ENCODE assay signal across 14 cellular contexts in the genomic region with DNA sequence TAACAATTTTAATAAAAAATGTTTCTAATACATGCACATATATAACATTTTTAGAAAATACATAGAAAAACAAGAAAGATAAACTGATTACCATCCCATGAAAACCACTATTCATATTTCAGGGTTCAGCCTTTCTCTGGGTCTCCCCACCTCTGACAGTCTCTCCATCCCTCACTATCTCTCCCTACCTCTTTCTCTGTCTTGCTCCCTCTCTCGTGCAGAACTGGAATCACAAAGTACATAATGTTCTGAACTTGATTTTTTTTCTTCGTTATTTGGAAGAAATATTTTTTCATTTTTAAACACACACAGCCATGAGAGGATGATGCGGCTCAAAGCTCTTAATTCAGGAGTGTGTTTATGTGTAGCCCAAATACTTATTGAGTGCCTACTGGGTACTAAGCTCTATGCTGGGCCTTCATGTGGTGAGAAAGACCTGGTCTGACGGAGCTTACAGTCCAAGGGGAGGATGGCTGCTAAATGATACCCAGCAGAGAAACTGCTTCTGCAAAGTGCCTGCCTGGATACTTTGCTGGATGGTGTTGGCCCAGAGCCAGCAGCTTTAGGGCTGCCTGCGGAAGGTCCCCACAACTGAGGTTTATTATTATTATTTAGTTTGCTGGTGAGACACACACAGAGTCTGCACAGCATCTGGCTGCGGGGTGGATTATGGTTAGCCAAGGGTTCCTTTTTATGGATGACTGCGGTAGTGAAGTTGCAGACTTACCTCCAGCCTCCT. TPM values are rescaled to one million over a fixed set of nuclear protein-coding genes. Genes with fewer than 3 reads are reported as not detected.
DNase-seq lines count a peak whose midpoint lies in the region; ATAC-seq and TF ChIP-seq lines count a peak whose summit lies in the region.
"Had no signal": no experiment of that assay in that cellular context is flagged by ENCODE, and none has a peak within 500 bp of the region (broad histone marks: within the 10 kb centered on the region; RNA-seq: fewer than 3 reads in every experiment).

No MANE protein-coding gene starts in this region.

- no peak overlapping the region for H4K5ac ChIP-seq in H9 (ENCODE audit: insufficient read length, low read depth, low read length)

- no peak overlapping the region for H2BK15ac ChIP-seq in H9 (ENCODE audit: low read depth, low read length)

- H3K27me3 ChIP-seq in H9 (ENCODE audit: insufficient read depth, low read length) (no peaks in the 10 kb centered on the region), PC-9 (ENCODE audit: insufficient read depth, low read depth) (peaks cover 96% of the 10 kb centered on the region), dorsolateral prefrontal cortex (no peaks in the 10 kb centered on the region)

- H2AFZ ChIP-seq in H9 (ENCODE audit: low read length) (no peak overlapping the region), PC-9 (no peak overlapping the region)

- POLR2A ChIA-PET in PC-9 (lab: Charles Lee; ENCODE audit: unreplicated experiment): no interaction called here

- H2AK5ac ChIP-seq in H9 (ENCODE audit: insufficient read length, low read length): no peak overlapping the region

- H4K91ac ChIP-seq in H9 (ENCODE audit: insufficient read length, low read depth, low read length): no peak overlapping the region

- H2BK5ac ChIP-seq in H9 (ENCODE audit: insufficient read length, low read length): no peak overlapping the region

- no TSS peak for BruUV-seq in PC-9 (replicated peaks; lab: Mats Ljungman, UMichigan)

- no peak overlapping the region for H2BK120ac ChIP-seq in H9 (ENCODE audit: low read depth, low read length, poor library complexity, severe bottlenecking)

- H3K36me3 Mint-ChIP-seq in H9 (ENCODE audit: insufficient read depth in 1 of 3, low read depth in 3 of 3): no peaks in the 10 kb centered on the region; a peak in 2 of 7 replicates
- H3K36me3 Mint-ChIP-seq: activated naive CD8-positive, alpha-beta T cell treated with anti-CD3 and anti-CD28 coated beads for 36 hours; memory B cell had no signal

- ATAC-seq in HG03159 (IDR thresholded peaks at IDR 0.05; ENCODE audit: unreplicated experiment): no peak
- ATAC-seq: activated CD4-positive, CD25-positive, alpha-beta regulatory T cell treated with anti-CD3 and anti-CD28 coated beads, Interleukin-2, amount 50 U/mL, for 24 hours had no signal

- H3K27ac Mint-ChIP-seq in H9: no peak overlapping the region; a peak in 1 of 7 replicates
- H3K27ac Mint-ChIP-seq: activated naive CD8-positive, alpha-beta T cell treated with anti-CD3 and anti-CD28 coated beads for 36 hours; memory B cell had no signal

- no peaks in the 10 kb centered on the region for H3F3A ChIP-seq in PC-9 (ENCODE audit: insufficient read depth, low read depth)

- H3K56ac ChIP-seq in H9 (ENCODE audit: insufficient read length, low read depth, low read length): no peak overlapping the region

- H3K79me1 ChIP-seq in H9 (ENCODE audit: insufficient read depth, low read depth, low read length, poor library complexity, severe bottlenecking): no peaks in the 10 kb centered on the region

- CTCF ChIA-PET in PC-9 (lab: Charles Lee): no interaction called here

- H3K4me2 ChIP-seq in H9 (ENCODE audit: insufficient read depth, insufficient read length, low read length) (no peak overlapping the region), PC-9 (no peak overlapping the region)

- H3K36me3 ChIP-seq in PC-9 (ENCODE audit: low read depth): no peaks in the 10 kb centered on the region

- no peak overlapping the region for H3T11ph ChIP-seq in H9 (ENCODE audit: low read length)

- TF ChIP-seq CTCF in C4-2B (conservative IDR thresholded peaks at IDR 0.05) (peak; percentile 41), H9 (conservative IDR thresholded peaks at IDR 0.05) (peak; percentile 29; the same call in 1 of the 3 replicates), PC-9 (conservative IDR thresholded peaks at IDR 0.05) (peak; percentile 43; the same call in 1 of the 2 replicates), fibroblast of villous mesenchyme (IDR thresholded peaks at IDR 0.05; ENCODE audit: insufficient read depth, low read depth, low read length) (peak; percentile 23), dorsolateral prefrontal cortex (IDR thresholded peaks at IDR 0.05 in 54 of 56, conservative IDR thresholded peaks at IDR 0.05 in 2 of 56; ENCODE audit: low read depth in 1 of 56, partially characterized antibody in 56 of 56) (peak in 15 of 56 donors; percentile 7 to 38 (median 15))

- H3K4me3 Mint-ChIP-seq in H9: no peak overlapping the region
- H3K4me3 Mint-ChIP-seq: activated naive CD8-positive, alpha-beta T cell treated with anti-CD3 and anti-CD28 coated beads for 36 hours; memory B cell had no signal

- peaks cover 2 to 6% of the 10 kb centered on the region in 2 experiments; a peak in 2 of 4 replicates for H3K4me1 Mint-ChIP-seq in H9

- H3K9me2 ChIP-seq in PC-9 (ENCODE audit: insufficient read depth): no peaks in the 10 kb centered on the region

- intact Hi-C loops in PC-9 (cut with micrococcal nuclease; ENCODE audit: unreplicated experiment) (no loop called here), dorsolateral prefrontal cortex (cut with DNase I) (no loop called here)

- H3K79me2 ChIP-seq in H9 (ENCODE audit: insufficient read depth, low read length) (no peaks in the 10 kb centered on the region), PC-9 (ENCODE audit: low read depth) (no peaks in the 10 kb centered on the region)

- H3K4ac ChIP-seq in H9 (ENCODE audit: low read depth, low read length): no peak overlapping the region

- no peaks in the 10 kb centered on the region for H3K23me2 ChIP-seq in H9 (ENCODE audit: insufficient read length, low read depth, low read length, poor library complexity, severe bottlenecking)

- H3K18ac ChIP-seq in H9 (ENCODE audit: insufficient read length, low read depth, low read length): no peak overlapping the region

- no CpG with 5 or more reads among the region's 7 CpGs for WGBS in H9 (ENCODE audit: extremely low coverage, insufficient read length, low lambda C conversion rate)

- H3K9me3 ChIP-seq in H9 (ENCODE audit: control insufficient read depth, low read depth, low read length) (no peaks in the 10 kb centered on the region), PC-9 (ENCODE audit: insufficient read depth, low read depth) (no peaks in the 10 kb centered on the region)

- H3K23ac ChIP-seq in H9 (ENCODE audit: insufficient read length, low read depth, low read length): no peak overlapping the region

- no peak overlapping the region for H3K9ac ChIP-seq in H9 (ENCODE audit: extremely low read depth, insufficient read length, low read length)

- no peak for DNase-seq in H9
- DNase-seq in PC-9: no peak
- DNase-seq in fibroblast of villous mesenchyme (ENCODE audit: low read depth): peak; percentile 4
- no peak for DNase-seq in activated CD8-positive, alpha-beta memory T cell treated with anti-CD3 and anti-CD28 coated beads, Interleukin-2, amount 50 U/mL, for 48 hours
- DNase-seq in GOT3 (lab: John Stamatoyannopoulos, UW): no peak
- no peak for DNase-seq in dorsolateral prefrontal cortex
- DNase-seq: activated naive CD8-positive, alpha-beta T cell treated with anti-CD3 and anti-CD28 coated beads for 36 hours; KBM-7; NCI-H2029 treated with DMSO at 0.1 percent for 48 hours; nucleus accumbens had no signal

- no peak overlapping the region for H3K27ac ChIP-seq in C4-2B
- H3K27ac ChIP-seq in H9 (ENCODE audit: insufficient read length, low read depth, low read length): no peak overlapping the region
- no peak overlapping the region for H3K27ac ChIP-seq in PC-9
- H3K27ac ChIP-seq in dorsolateral prefrontal cortex: peak overlapping the region in 1 of 59 donors; percentile 4

- H3K4me1 ChIP-seq in H9 (ENCODE audit: insufficient read depth, low read length): no peaks in the 10 kb centered on the region; the same call in 1 of the 2 replicates
- no peaks in the 10 kb centered on the region for H3K4me1 ChIP-seq in PC-9 (replicated peaks; ENCODE audit: insufficient read depth)

- H3K4me3 ChIP-seq in PC-9 (no peak overlapping the region), fibroblast of villous mesenchyme (ENCODE audit: low read depth, low read length) (no peak overlapping the region), dorsolateral prefrontal cortex (no peak overlapping the region)

- no peak overlapping the region for H3K14ac ChIP-seq in H9 (ENCODE audit: insufficient read depth, low read length)

- H3K27me3 Mint-ChIP-seq in H9 (ENCODE audit: low read depth): no peaks in the 10 kb centered on the region; the same call in none of the 2 replicates
- H3K27me3 Mint-ChIP-seq: activated naive CD8-positive, alpha-beta T cell treated with anti-CD3 and anti-CD28 coated beads for 36 hours had no signal

- no peak overlapping the region for H2BK12ac ChIP-seq in H9 (ENCODE audit: insufficient read length, low read depth, low read length)

- no peak overlapping the region for H4K8ac ChIP-seq in H9 (replicated peaks; ENCODE audit: insufficient read length, low read depth, low read length)

- H4K20me1 ChIP-seq in H9 (ENCODE audit: control insufficient read depth, insufficient read depth, insufficient read length) (no peaks in the 10 kb centered on the region), PC-9 (ENCODE audit: insufficient read depth) (no peaks in the 10 kb centered on the region)

- no peaks in the 10 kb centered on the region; a peak in 1 of 5 replicates for H3K9me3 Mint-ChIP-seq in H9
- H3K9me3 Mint-ChIP-seq: activated naive CD8-positive, alpha-beta T cell treated with anti-CD3 and anti-CD28 coated beads for 36 hours; memory B cell had no signal

- H2BK20ac ChIP-seq in H9 (ENCODE audit: low read depth, low read length, poor library complexity, severe bottlenecking): no peak overlapping the region

RNA-seq across cellular contexts. Expression of a gene that starts 42.6 kb away (rescaled TPM):
- total RNA-seq in H9 (2021) (90.4 and 92.0 TPM in 2 replicates), PC-9 (2021) (10.2 and 16.9 TPM in 2 replicates), fibroblast of villous mesenchyme (49.0 and 66.9 TPM in 2 replicates), dorsolateral prefrontal cortex (100 to 1,000 TPM in 9 of 120 experiments, 10 to 100 TPM in 111; 49.4 to 107 (median 80.7) TPM)
